Comparison of ENCODE assay signal across 21 cellular contexts in genomic region chr17:4449736-4450135, GRCh38. TPM values are rescaled to one million over a fixed set of nuclear protein-coding genes. Genes with fewer than 3 reads are reported as not detected.
DNase-seq lines count a peak whose midpoint lies in the region; ATAC-seq and TF ChIP-seq lines count a peak whose summit lies in the region.
"Had no signal": no experiment of that assay in that cellular context is flagged by ENCODE, and none has a peak within 500 bp of the region (broad histone marks: within the 10 kb centered on the region; RNA-seq: fewer than 3 reads in every experiment).

No MANE protein-coding gene starts in this region.

- H3K27me3 Mint-ChIP-seq in activated T-helper 17 cell treated with anti-CD3 and anti-CD28 coated beads, Interleukin-2, amount 50 U/mL, for 72 hours: no peaks in the 10 kb centered on the region

- H3K27me3 ChIP-seq in heart left ventricle (no peaks in the 10 kb centered on the region), lower lobe of right lung (ENCODE audit: low read depth) (no peaks in the 10 kb centered on the region), upper lobe of right lung (no peaks in the 10 kb centered on the region)
- H3K27me3 ChIP-seq: cardiac muscle cell had no signal

- no peak for ATAC-seq in Right ventricle myocardium superior (ENCODE audit: poor library complexity)
- no peak for ATAC-seq in heart left ventricle
- peak; percentile 80 to 83 for ATAC-seq in lower lobe of right lung
- peak; percentile 86 for ATAC-seq in upper lobe of right lung
- ATAC-seq in left lobe of liver: no peak
- no peak for ATAC-seq in activated T-helper 17 cell treated with anti-CD3 and anti-CD28 coated beads, Interleukin-2, amount 50 U/mL, for 72 hours (replicated peaks)
- ATAC-seq: gastroesophageal sphincter had no signal

- TF ChIP-seq POLR2A in heart left ventricle (IDR thresholded peaks at IDR 0.05): no peak

- H3K36me3 ChIP-seq in heart left ventricle: no peaks in the 10 kb centered on the region
- H3K36me3 ChIP-seq in lower lobe of right lung: no peaks in the 10 kb centered on the region
- no peaks in the 10 kb centered on the region for H3K36me3 ChIP-seq in upper lobe of right lung
- H3K36me3 ChIP-seq: cardiac muscle cell, gastroesophageal sphincter, prostate gland had no signal

- H3K4me3 Mint-ChIP-seq in activated T-helper 17 cell treated with anti-CD3 and anti-CD28 coated beads, Interleukin-2, amount 50 U/mL, for 72 hours: no peak overlapping the region

- H3K4me1 Mint-ChIP-seq in activated T-helper 17 cell treated with anti-CD3 and anti-CD28 coated beads, Interleukin-2, amount 50 U/mL, for 72 hours: no peaks in the 10 kb centered on the region

- intact Hi-C loops in Right ventricle myocardium superior (cut with DNase I): no loop called here
- intact Hi-C loops in heart left ventricle (cut with DNase I): loop anchor here in 1 of 10 donors (10.0 kb wide), 1 partner anchor 45 kb away; the partner anchor contains the start of gene SPNS2
- intact Hi-C loops in lower lobe of right lung (cut with DNase I): no loop called here
- intact Hi-C loops in upper lobe of right lung (cut with DNase I): no loop called here
- intact Hi-C loops in posterior vena cava (cut with DNase I): no loop called here

- H3K4me3 ChIP-seq in heart left ventricle: no peak overlapping the region
- H3K4me3 ChIP-seq in lower lobe of right lung: no peak overlapping the region
- H3K4me3 ChIP-seq in upper lobe of right lung: no peak overlapping the region
- H3K4me3 ChIP-seq: cardiac muscle cell, gastroesophageal sphincter, prostate gland, smooth muscle cell had no signal

- no peak overlapping the region for H3K27ac ChIP-seq in heart left ventricle
- H3K27ac ChIP-seq in lower lobe of right lung: no peak overlapping the region
- H3K27ac ChIP-seq in upper lobe of right lung: no peak overlapping the region
- H3K27ac ChIP-seq: C4-2B, cardiac muscle cell, gastroesophageal sphincter, prostate gland had no signal

- H3K4me1 ChIP-seq in heart left ventricle (peaks cover 0 to 20% (median 6%) of the 10 kb centered on the region in 12 donors), lower lobe of right lung (peaks cover 15% of the 10 kb centered on the region), upper lobe of right lung (peaks cover 10% of the 10 kb centered on the region)
- H3K4me1 ChIP-seq: gastroesophageal sphincter, prostate gland had no signal

- H3K36me3 Mint-ChIP-seq in activated T-helper 17 cell treated with anti-CD3 and anti-CD28 coated beads, Interleukin-2, amount 50 U/mL, for 72 hours (ENCODE audit: low read depth): no peaks in the 10 kb centered on the region

- 49 to 70% (median 60%) methylated on average over 11 of the region's 11 CpGs for WGBS in heart left ventricle, 4 donors

- H3K9me3 ChIP-seq in heart left ventricle: no peaks in the 10 kb centered on the region
- H3K9me3 ChIP-seq in lower lobe of right lung: no peaks in the 10 kb centered on the region
- H3K9me3 ChIP-seq in upper lobe of right lung: no peaks in the 10 kb centered on the region
- H3K9me3 ChIP-seq: gastroesophageal sphincter, prostate gland had no signal

- H3K9me3 Mint-ChIP-seq in activated T-helper 17 cell treated with anti-CD3 and anti-CD28 coated beads, Interleukin-2, amount 50 U/mL, for 72 hours: no peaks in the 10 kb centered on the region

- H3K27ac Mint-ChIP-seq in activated T-helper 17 cell treated with anti-CD3 and anti-CD28 coated beads, Interleukin-2, amount 50 U/mL, for 72 hours: no peak overlapping the region

- DNase-seq in Right ventricle myocardium superior (peak; percentile 47), heart left ventricle (no peak), SW480 (ENCODE audit: low spot score) (peak; percentile 28), lower lobe of right lung (peak; percentile 78), upper lobe of right lung (peak; percentile 81), left lobe of liver (ENCODE audit: low spot score) (no peak), posterior vena cava (ENCODE audit: low spot score) (no peak)
- DNase-seq: amniotic stem cell, GDM1, IMR-90, kidney glomerular epithelial cell, NCI-H1417 treated with DMSO at 0.1 percent for 48 hours, NCI-H524 had no signal

- no peak for TF ChIP-seq CTCF in heart left ventricle (IDR thresholded peaks at IDR 0.05)
- TF ChIP-seq CTCF in lower lobe of right lung (IDR thresholded peaks at IDR 0.05): no peak
- no peak for TF ChIP-seq CTCF in upper lobe of right lung (IDR thresholded peaks at IDR 0.05)

RNA-seq across cellular contexts. Expression of gene SPNS3, which starts 16.0 kb away (rescaled TPM):
- total RNA-seq in Right ventricle myocardium superior: 0.24 TPM
- 1 to 10 TPM in 5 of 9 donors, under 1 TPM in 1, not detected in 3; 0.23 to 1.9 (median 1.1) TPM for total RNA-seq in heart left ventricle
- under 1 TPM; 0.36 to 0.50 TPM for polyA plus RNA-seq in heart left ventricle
- 0.24 TPM for total RNA-seq in lower lobe of right lung
- 0.87 TPM for total RNA-seq in upper lobe of right lung
- total RNA-seq in left lobe of liver: not detected
- 1 to 10 TPM; 2.4 to 5.8 TPM for total RNA-seq in activated T-helper 17 cell treated with anti-CD3 and anti-CD28 coated beads, Interleukin-2, amount 50 U/mL, for 72 hours
- total RNA-seq in posterior vena cava: under 1 TPM; 0.24 to 0.32 TPM
- total RNA-seq: A673, cardiac muscle cell, gastroesophageal sphincter, smooth muscle cell had no signal
- polyA plus RNA-seq: cardiac muscle cell, IMR-90, neural cell, smooth muscle cell had no signal

RNA-seq across cellular contexts. Expression of gene SPNS2, which starts 48.9 kb away (rescaled TPM):
- total RNA-seq in Right ventricle myocardium superior (10.4 TPM), heart left ventricle (10 to 100 TPM in 7 of 9 donors, 1 to 10 TPM in 2; 6.4 to 20.4 (median 11.4) TPM), lower lobe of right lung (42.0 TPM), upper lobe of right lung (67.0 TPM), left lobe of liver (11.4 TPM), posterior vena cava (10 to 100 TPM; 16.2 to 20.9 TPM)
- polyA plus RNA-seq in heart left ventricle: 10 to 100 TPM; 13.7 to 22.0 TPM
- total RNA-seq in activated T-helper 17 cell treated with anti-CD3 and anti-CD28 coated beads, Interleukin-2, amount 50 U/mL, for 72 hours: under 1 TPM in 1 of 2 donors, not detected in 1; 0.45 TPM
- total RNA-seq: A673 had no signal
- polyA plus RNA-seq: IMR-90 had no signal

Comparison
In these comparisons a context has a peak if more than half of its experiments do, and no peak if none do; other contexts are left out.
1. DNase-seq: peak in Right ventricle myocardium superior (single experiment), SW480 (single experiment), lower lobe of right lung (single experiment) and upper lobe of right lung (single experiment); none in heart left ventricle (0 of 5), left lobe of liver (single experiment) and posterior vena cava (single experiment).
2. ATAC-seq: peak in lower lobe of right lung (2 of 2) and upper lobe of right lung (single experiment); none in Right ventricle myocardium superior (single experiment), heart left ventricle (0 of 4), left lobe of liver (single experiment) and activated T-helper 17 cell treated with anti-CD3 and anti-CD28 coated beads, Interleukin-2, amount 50 U/mL, for 72 hours (single experiment).